3 cellular contexts compared by ENCODE assay signal in the genomic region with DNA sequence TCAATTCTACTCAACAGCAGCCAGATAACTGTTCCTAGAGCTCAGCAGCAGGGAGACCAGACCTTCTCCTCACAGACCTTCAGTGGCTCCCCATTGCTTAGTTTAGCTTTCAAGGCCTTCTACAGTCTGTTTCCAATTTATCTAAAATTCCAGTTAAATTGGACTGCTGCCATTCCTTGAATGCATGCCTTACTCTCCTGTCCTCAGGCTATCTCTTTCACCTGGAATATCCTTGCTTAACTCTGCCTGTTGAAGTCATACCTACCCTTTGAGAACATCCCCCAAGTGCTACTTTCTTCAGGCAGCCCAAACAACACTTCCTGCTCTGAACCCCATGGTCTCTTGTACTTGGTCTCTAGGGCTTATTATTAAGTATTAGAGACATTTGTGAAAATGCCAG.
"Had no signal": no experiment of that assay in that cellular context is flagged by ENCODE, and none has a peak within 500 bp of the region (broad histone marks: within the 10 kb centered on the region; RNA-seq: fewer than 3 reads in every experiment).

No MANE protein-coding gene starts in this region.

- DNase-seq: GDM1, GF-D8 had no signal

- H3K4me3 ChIP-seq: GM12878 had no signal
